In the genomic region with DNA sequence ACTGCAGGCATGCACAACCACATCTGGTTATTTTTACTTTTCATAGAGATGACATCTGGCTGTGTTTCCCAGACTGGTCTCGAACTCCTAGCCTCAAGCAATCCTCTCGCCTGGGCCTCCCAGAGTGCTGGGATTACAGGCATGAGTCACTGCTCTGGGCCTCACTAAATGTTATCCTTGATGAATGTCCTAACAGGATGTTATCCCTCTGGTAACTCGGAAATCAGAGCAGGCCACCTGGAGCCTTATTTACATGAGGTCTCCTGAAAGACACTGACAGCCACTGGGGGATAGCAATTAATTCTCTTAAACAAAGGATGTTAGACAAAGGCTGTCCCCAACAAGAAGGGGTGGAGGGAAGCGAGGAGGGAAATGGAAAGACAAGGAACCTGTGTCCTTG, we compare ENCODE assay signal across 18 cellular contexts. TPM values are rescaled to one million over a fixed set of nuclear protein-coding genes. Genes with fewer than 3 reads are reported as not detected.
A peak's percentile ranks its signal among the peaks of the same experiment; 100 is the strongest.
DNase-seq lines count a peak whose midpoint lies in the region; FAIRE-seq and TF ChIP-seq lines count a peak whose summit lies in the region.
"Had no signal": no experiment of that assay in that cellular context is flagged by ENCODE, and none has a peak within 500 bp of the region (broad histone marks: within the 10 kb centered on the region; RNA-seq: fewer than 3 reads in every experiment).

No MANE protein-coding gene starts in this region.

- no peaks in the 10 kb centered on the region for H3K27me3 Mint-ChIP-seq in activated CD4-positive, alpha-beta T cell treated with anti-CD3 and anti-CD28 coated beads, Interleukin-2, amount 10 ng/mL, durations not matched to agents 7 days and 5 days
- H3K27me3 Mint-ChIP-seq: CD8-positive, alpha-beta memory T cell had no signal

- peaks cover 14% of the 10 kb centered on the region for H3K4me1 Mint-ChIP-seq in activated CD4-positive, alpha-beta T cell treated with anti-CD3 and anti-CD28 coated beads, Interleukin-2, amount 10 ng/mL, durations not matched to agents 7 days and 5 days

- H4K91ac ChIP-seq in H1 (replicated peaks; ENCODE audit: insufficient read length, low read length), result no peak overlapping the region

- no peak for TF ChIP-seq CTCF in H1 (IDR thresholded peaks at IDR 0.05; ENCODE audit: control extremely low read depth in 1 of 3, insufficient read depth in 1 of 3, low read depth in 1 of 3, low read length in 3 of 3)
- no peak for TF ChIP-seq CTCF in RWPE1 (conservative IDR thresholded peaks at IDR 0.05; ENCODE audit: low read depth)

- H3K23ac ChIP-seq in H1 (ENCODE audit: insufficient read length), result no peak overlapping the region
- no peak overlapping the region for H3K23ac ChIP-seq in mesendoderm (ENCODE audit: low read length)

- peaks cover 0 to 7% (median 2%) of the 10 kb centered on the region in 4 experiments; a peak in 3 of 7 replicates for H3K4me1 ChIP-seq in H1 (replicated peaks in 1 of 4; ENCODE audit: control insufficient read depth in 3 of 4, insufficient read depth in 4 of 4, low read length in 3 of 4)
- H3K4me1 ChIP-seq in mesendoderm (ENCODE audit: control insufficient read depth, low read depth, low read length), result no peaks in the 10 kb centered on the region

- no peak overlapping the region for H3K4me2 ChIP-seq in H1 (ENCODE audit: insufficient read depth in 1 of 2, low read depth in 2 of 2, low read length in 2 of 2)
- H3K4me2 ChIP-seq in mesendoderm (ENCODE audit: low read length), result no peak overlapping the region

- no peaks in the 10 kb centered on the region for H3K27me3 ChIP-seq in H1 (replicated peaks in 1 of 4; ENCODE audit: control insufficient read depth in 3 of 4, extremely low read depth in 1 of 4, insufficient read depth in 3 of 4, low read length in 3 of 4)
- no peaks in the 10 kb centered on the region for H3K27me3 ChIP-seq in mesendoderm (ENCODE audit: insufficient read depth, low read length, poor library complexity)
- H3K27me3 ChIP-seq: upper lobe of left lung had no signal

- no peaks in the 10 kb centered on the region for H3K36me3 Mint-ChIP-seq in activated CD4-positive, alpha-beta T cell treated with anti-CD3 and anti-CD28 coated beads, Interleukin-2, amount 10 ng/mL, durations not matched to agents 7 days and 5 days (ENCODE audit: low read depth)

- peak overlapping the region; percentile 80; the same call in 1 of the 2 replicates for H2BK5ac ChIP-seq in H1 (ENCODE audit: low read depth, low read length)
- H2BK5ac ChIP-seq in mesendoderm (ENCODE audit: low read length), result peak overlapping the region; percentile 74

- TF ChIP-seq POLR2A in H1 (IDR thresholded peaks at IDR 0.05; ENCODE audit: control extremely low read depth in 1 of 2, low read depth in 2 of 2, low read length in 2 of 2), result no peak

- H4K20me1 ChIP-seq in H1 (replicated peaks in 1 of 2; ENCODE audit: control insufficient read depth in 1 of 2, insufficient read depth in 2 of 2, low read length in 2 of 2), result no peaks in the 10 kb centered on the region

- H3K4me3 ChIP-seq in H1 (ENCODE audit: extremely low read depth in 1 of 4, insufficient read depth in 2 of 4, low read depth in 3 of 4, low read length in 4 of 4) (no peak overlapping the region), mesendoderm (ENCODE audit: low read length) (no peak overlapping the region)
- H3K4me3 ChIP-seq: upper lobe of left lung had no signal

- H3K79me2 ChIP-seq in H1 (ENCODE audit: control insufficient read depth in 1 of 2, insufficient read depth in 2 of 2, low read length in 2 of 2) (no peaks in the 10 kb centered on the region), mesendoderm (ENCODE audit: control insufficient read depth, insufficient read depth, low read length) (no peaks in the 10 kb centered on the region)

- no peaks in the 10 kb centered on the region for H3K36me3 ChIP-seq in H1 (ENCODE audit: control insufficient read depth in 2 of 4, insufficient read depth in 4 of 4, low read length in 3 of 4)
- H3K36me3 ChIP-seq in mesendoderm (ENCODE audit: control insufficient read depth, insufficient read depth, low read length), result no peaks in the 10 kb centered on the region
- H3K36me3 ChIP-seq: upper lobe of left lung had no signal

- TF ChIP-seq EP300 in H1 (IDR thresholded peaks at IDR 0.05; ENCODE audit: borderline replicate concordance in 1 of 2, low read depth in 2 of 2, low read length in 2 of 2), result peak in 1 of 2 experiments; percentile 62; a peak in 1 of 3 replicates

- POLR2A ChIA-PET in H1 (lab: Charles Lee; ENCODE audit: partially characterized antibody) (interaction anchor here (1.1 kb wide), 1 partner anchor 252 kb away, joined by 3 read pairs; no protein-coding TSS in a partner anchor), RWPE1 (lab: Yijun Ruan, JAX; ENCODE audit: low non-redundant PET) (no interaction called here)
- POLR2A ChIA-PET in activated CD4-positive, alpha-beta T cell treated with anti-CD3 and anti-CD28 coated beads, Interleukin-2, amount 10 ng/mL, durations not matched to agents 7 days and 5 days (lab: Charles Lee), result no interaction called here

- no peak overlapping the region for H3K56ac ChIP-seq in H1 (replicated peaks; ENCODE audit: insufficient read length, low read depth, low read length)
- H3K56ac ChIP-seq in mesendoderm (ENCODE audit: low read length), result peak overlapping the region; percentile 79

- H3K9ac ChIP-seq in H1 (replicated peaks in 1 of 4; ENCODE audit: extremely low read depth in 1 of 4, low read depth in 3 of 4, low read length in 3 of 4) (no peak overlapping the region), mesendoderm (ENCODE audit: low read length) (no peak overlapping the region)

- no peaks in the 10 kb centered on the region for H3K9me3 Mint-ChIP-seq in activated CD4-positive, alpha-beta T cell treated with anti-CD3 and anti-CD28 coated beads, Interleukin-2, amount 10 ng/mL, durations not matched to agents 7 days and 5 days
- H3K9me3 Mint-ChIP-seq: activated T-cell treated with anti-CD3 and anti-CD28 coated beads, Interleukin-2, amount 50 U/mL, for 4 hours; CD8-positive, alpha-beta memory T cell had no signal

- H3K9me3 ChIP-seq in H1 (ENCODE audit: insufficient read depth in 2 of 2, low read depth in 1 of 2, low read length in 1 of 2), result no peaks in the 10 kb centered on the region
- H3K9me3 ChIP-seq: upper lobe of left lung had no signal

- H2BK20ac ChIP-seq in H1 (ENCODE audit: low read length), result no peak overlapping the region

- H3K27ac Mint-ChIP-seq in activated CD4-positive, alpha-beta T cell treated with anti-CD3 and anti-CD28 coated beads, Interleukin-2, amount 10 ng/mL, durations not matched to agents 7 days and 5 days, result no peak overlapping the region

- H2BK15ac ChIP-seq in H1 (ENCODE audit: low read length) (no peak overlapping the region), mesendoderm (replicated peaks; ENCODE audit: low read depth) (no peak overlapping the region)

- H2AK5ac ChIP-seq in H1 (ENCODE audit: low read depth, low read length), result no peak overlapping the region
- no peak overlapping the region for H2AK5ac ChIP-seq in mesendoderm (ENCODE audit: low read length)

- TF ChIP-seq RAD21 in H1 (IDR thresholded peaks at IDR 0.05 in 1 of 2, conservative IDR thresholded peaks at IDR 0.05 in 1 of 2; ENCODE audit: low read depth in 2 of 2, low read length in 2 of 2), result 0 out of 4 replicates have a peak, but pooled peaks of 1 of the 2 experiments have one; percentile 6

- 0 out of 2 replicates have a peak overlapping the region, but pooled peaks have one; percentile 69 for H2BK12ac ChIP-seq in H1 (ENCODE audit: low read depth, low read length)

- 21% methylated on average over 4 of the region's 4 CpGs; no CpG with 5 or more reads in 1 of the 2 experiments for WGBS in H1 (ENCODE audit: extremely low coverage in 1 of 2, insufficient coverage in 1 of 2, insufficient read length in 1 of 2, insufficient replicate concordance in 2 of 2, low coverage in 1 of 2, low lambda C conversion rate in 2 of 2, missing lambda C conversion rate in 1 of 2), 2 experiments
- no CpG with 5 or more reads among the region's 4 CpGs for WGBS in mesendoderm (ENCODE audit: extremely low coverage, insufficient coverage, low lambda C conversion rate)

- H3K27ac ChIP-seq in H1 (ENCODE audit: low read depth, low read length) (no peak overlapping the region), mesendoderm (ENCODE audit: low read depth, low read length) (peak overlapping the region; percentile 51), RWPE1 (no peak overlapping the region)
- H3K27ac ChIP-seq: 22Rv1, HL-60 had no signal

- H3K23me2 ChIP-seq in H1 (ENCODE audit: low read depth, low read length), result peaks cover 3% of the 10 kb centered on the region; the same call in 1 of the 2 replicates

- H3K4ac ChIP-seq in H1 (replicated peaks; ENCODE audit: insufficient read length, low read depth, low read length), result no peak overlapping the region
- H3K4ac ChIP-seq in mesendoderm (ENCODE audit: low read depth, low read length), result peak overlapping the region; percentile 24

- H4K8ac ChIP-seq in H1 (ENCODE audit: extremely low read depth, insufficient read depth, low read length), result no peak overlapping the region
- no peak overlapping the region for H4K8ac ChIP-seq in mesendoderm (ENCODE audit: low read depth, low read length)

- FAIRE-seq in H1 (lab: Jason Lieb, UNC), result peak; percentile 92

- no peak overlapping the region for H4K5ac ChIP-seq in H1 (ENCODE audit: insufficient read length, low read depth, low read length)
- H4K5ac ChIP-seq in mesendoderm (ENCODE audit: low read length), result no peak overlapping the region

- no peak overlapping the region for H3K4me3 Mint-ChIP-seq in activated CD4-positive, alpha-beta T cell treated with anti-CD3 and anti-CD28 coated beads, Interleukin-2, amount 10 ng/mL, durations not matched to agents 7 days and 5 days
- H3K4me3 Mint-ChIP-seq: activated T-cell treated with anti-CD3 and anti-CD28 coated beads, Interleukin-2, amount 50 U/mL, for 4 hours had no signal

- CTCF ChIA-PET in H1 (lab: Charles Lee; ENCODE audit: partially characterized antibody), result interaction anchor here (0.7 kb wide), 1 partner anchor 734 kb away, joined by 3 read pairs; no protein-coding TSS in a partner anchor
- CTCF ChIA-PET in activated CD4-positive, alpha-beta T cell treated with anti-CD3 and anti-CD28 coated beads, Interleukin-2, amount 10 ng/mL, durations not matched to agents 7 days and 5 days (lab: Charles Lee), result interaction anchor here (0.8 to 2.0 kb wide), 3 partner anchors 8 to 152 kb away, joined by 3 to 4 read pairs (median 3); no protein-coding TSS in a partner anchor
- CTCF ChIA-PET in RWPE1 (lab: Yijun Ruan, JAX), result no interaction called here

- peak; percentile 28 for DNase-seq in DMS 273 (lab: John Stamatoyannopoulos, UW; ENCODE audit: unreplicated experiment)
- no peak for DNase-seq in DMS 273 treated with DMSO at 0.1 percent for 48 hours (lab: John Stamatoyannopoulos, UW)
- peak; percentile 57 for DNase-seq in NCI-H2171 treated with DMSO at 0.1 percent for 48 hours (lab: John Stamatoyannopoulos, UW)
- DNase-seq in H1 (ENCODE audit: low read depth in 1 of 2, low spot score in 2 of 2), result peak; percentile 38 to 48
- peak; percentile 97 for DNase-seq in mesendoderm
- DNase-seq in activated CD4-positive, alpha-beta T cell treated with anti-CD3 and anti-CD28 coated beads, Interleukin-2, amount 10 ng/mL, durations not matched to agents 7 days and 5 days, result no peak
- DNase-seq in RWPE1 (ENCODE audit: low spot score), result no peak
- no peak for DNase-seq in inferior parietal cortex (ENCODE audit: extremely low spot score)
- DNase-seq: activated CD4-positive, CD25-positive, alpha-beta regulatory T cell; activated T-cell treated with anti-CD3 and anti-CD28 coated beads, Interleukin-2, amount 50 U/mL, for 4 hours; aorta; CD8-positive, alpha-beta memory T cell; mammary epithelial cell; NCI-H510A treated with DMSO at 0.1 percent for 48 hours; occipital lobe; upper lobe of left lung had no signal

- H2AFZ ChIP-seq in H1 (ENCODE audit: low read length), result no peak overlapping the region

- H2BK120ac ChIP-seq in H1 (replicated peaks; ENCODE audit: low read depth, low read length) (no peak overlapping the region), mesendoderm (ENCODE audit: low read depth, low read length) (no peak overlapping the region)

- H3K18ac ChIP-seq in H1 (ENCODE audit: extremely low read depth, low read length) (no peak overlapping the region), mesendoderm (ENCODE audit: low read length) (peak overlapping the region; percentile 21)

- no peaks in the 10 kb centered on the region for H3K79me1 ChIP-seq in H1 (ENCODE audit: low read depth, low read length)
- no peaks in the 10 kb centered on the region for H3K79me1 ChIP-seq in mesendoderm (ENCODE audit: low read length)

- H3K14ac ChIP-seq in H1 (ENCODE audit: insufficient read length), result no peak overlapping the region

RNA-seq across cellular contexts. Expression of a gene that starts 4.5 kb away (rescaled TPM):
- total RNA-seq in H1 (2021; fragmentation: NEBNext Ultra II Directional; extraction: Animal tissue kit (Norgen Biotek cat#: 25700)), result 1.4 and 1.7 TPM in 2 replicates
- 0.86 and 0.95 TPM in 2 replicates for polyA plus RNA-seq in H1 (2011; rRNA removed)
- polyA plus RNA-seq in H1 (2011; cell fraction: cytosol; rRNA removed), result 1.1 TPM
- 1.1 TPM for polyA plus RNA-seq in H1 (2011; cell fraction: nucleus; rRNA removed)
- polyA plus RNA-seq in H1 (2012, experiment 1 of 2), result 1.0 to 1.4 TPM (median 1.3 TPM) in 4 replicates
- polyA plus RNA-seq in H1 (2012, experiment 2 of 2), result 0.18 TPM
- polyA plus RNA-seq in H1 (2013, experiment 1 of 2), result 0.83 TPM
- polyA plus RNA-seq in H1 (2013, experiment 2 of 2), result 1.1 TPM
- 2.4 and 2.9 TPM in 2 replicates for polyA minus RNA-seq in H1 (2011; rRNA and poly(A)+ RNA removed)
- polyA minus RNA-seq in H1 (2011; cell fraction: cytosol; rRNA and poly(A)+ RNA removed), result not detected
- polyA minus RNA-seq in H1 (2011; cell fraction: nucleus; rRNA and poly(A)+ RNA removed), result 2.4 TPM
- polyA plus RNA-seq in mesendoderm (2013, experiment 1 of 2), result 0.80 TPM
- polyA plus RNA-seq in mesendoderm (2013, experiment 2 of 2), result 0.91 TPM
- 1 to 10 TPM; 3.1 to 3.8 TPM for total RNA-seq in activated CD4-positive, alpha-beta T cell treated with anti-CD3 and anti-CD28 coated beads, Interleukin-2, amount 10 ng/mL, durations not matched to agents 7 days and 5 days

Comparison
In these comparisons a context has a peak if more than half of its experiments do, and no peak if none do; other contexts are left out.
1. DNase-seq: peak in DMS 273 (single experiment), NCI-H2171 treated with DMSO at 0.1 percent for 48 hours (single experiment), H1 (2 of 2) and mesendoderm (single experiment); none in DMS 273 treated with DMSO at 0.1 percent for 48 hours (single experiment), activated CD4-positive, alpha-beta T cell treated with anti-CD3 and anti-CD28 coated beads, Interleukin-2, amount 10 ng/mL, durations not matched to agents 7 days and 5 days (single experiment), RWPE1 (single experiment) and inferior parietal cortex (single experiment).